In the genomic region with DNA sequence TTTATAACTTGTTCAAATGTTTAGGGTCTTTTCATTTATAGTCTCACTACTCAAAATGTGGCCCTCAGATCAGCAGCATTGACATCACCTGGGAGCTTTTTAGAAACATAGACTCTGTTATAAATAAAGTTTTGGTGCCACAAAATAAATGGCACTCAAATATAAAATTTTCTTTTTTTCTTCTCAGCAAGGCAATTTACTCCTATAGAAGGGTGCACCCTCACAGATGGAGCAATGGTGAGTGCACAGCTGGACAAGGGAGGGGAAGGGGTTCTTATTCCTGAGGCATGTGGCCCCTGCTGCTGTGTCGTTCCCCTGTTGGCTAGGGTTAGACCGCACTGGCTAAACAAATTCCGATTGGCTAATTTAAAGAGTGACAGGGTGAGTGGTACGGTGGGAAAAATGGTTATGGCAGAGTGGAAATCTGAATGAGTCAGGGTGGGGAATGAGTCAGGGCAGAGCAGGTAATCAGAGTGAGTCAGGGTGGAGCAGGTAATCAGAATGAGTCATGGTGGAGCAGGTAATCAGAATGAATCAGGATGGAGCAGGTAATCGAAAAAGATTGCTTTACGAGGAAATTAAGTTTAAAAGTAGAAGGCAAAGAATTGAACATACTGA, we compare ENCODE assay signal across 1 cellular context.
TF ChIP-seq lines count a peak whose summit lies in the region.

No MANE protein-coding gene starts in this region.

TF ChIP-seq in A549, 52 proteins besides CTCF, POLR2A, EP300 and RAD21:
- no peak for TF ChIP-seq NR3C1 (IDR thresholded peaks at IDR 0.05)
- TF ChIP-seq CHD2 (IDR thresholded peaks at IDR 0.05; ENCODE audit: low read length, partially characterized antibody): no peak
- TF ChIP-seq POLR2AphosphoS2 (conservative IDR thresholded peaks at IDR 0.05; ENCODE audit: low read length): no peak
- no peak for TF ChIP-seq TP53 (CRISPR knock-in tag; IDR thresholded peaks at IDR 0.05)
- no peak for TF ChIP-seq RFX5 (IDR thresholded peaks at IDR 0.05)
- TF ChIP-seq, protein P1, sequence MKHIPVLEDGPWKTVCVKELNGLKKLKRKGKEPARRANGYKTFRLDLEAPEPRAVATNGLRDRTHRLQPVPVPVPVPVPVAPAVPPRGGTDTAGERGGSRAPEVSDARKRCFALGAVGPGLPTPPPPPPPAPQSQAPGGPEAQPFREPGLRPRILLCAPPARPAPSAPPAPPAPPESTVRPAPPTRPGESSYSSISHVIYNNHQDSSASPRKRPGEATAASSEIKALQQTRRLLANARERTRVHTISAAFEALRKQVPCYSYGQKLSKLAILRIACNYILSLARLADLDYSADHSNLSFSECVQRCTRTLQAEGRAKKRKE (CRISPR knock-in tag; IDR thresholded peaks at IDR 0.05; ENCODE audit: low read depth): no peak
- no peak for TF ChIP-seq FOSL2 (IDR thresholded peaks at IDR 0.05)
- peak; percentile 32; the same call in 1 of the 2 replicates for TF ChIP-seq FOSL2 (CRISPR knock-in tag; IDR thresholded peaks at IDR 0.05)
